ENCODE assay signal across 9 cellular contexts in genomic region chr17:4788807-4789700, GRCh38. TPM values are rescaled to one million over a fixed set of nuclear protein-coding genes. Genes with fewer than 3 reads are reported as not detected.
A peak's percentile ranks its signal among the peaks of the same experiment; 100 is the strongest.
DNase-seq lines count a peak whose midpoint lies in the region; ATAC-seq and TF ChIP-seq lines count a peak whose summit lies in the region.
"Had no signal": no experiment of that assay in that cellular context is flagged by ENCODE, and none has a peak within 500 bp of the region (broad histone marks: within the 10 kb centered on the region; RNA-seq: fewer than 3 reads in every experiment).

TSS of gene GLTPD2 (plus strand) at chr17:4788964. CDS start at chr17:4789012, 48 bp downstream.

- CTCF ChIA-PET in AG04450 (lab: Charles Lee): interaction anchor here (0.6 to 5.7 kb wide), 13 partner anchors 9 to 269 kb away, joined by 3 to 46 read pairs (median 4); partner anchors contain the start of genes ARRB2, PLD2, RNF167 and SLC25A11

- POLR2A ChIA-PET in AG04450 (lab: Yijun Ruan, JAX): interaction anchor here (0.7 to 1.5 kb wide), 5 partner anchors 9 to 79 kb away, joined by 3 to 5 read pairs (median 4); partner anchors contain the start of genes ARRB2 and PLD2

- no peaks in the 10 kb centered on the region for H3K36me3 Mint-ChIP-seq in activated T-helper 2 cell treated with anti-CD3 and anti-CD28 coated beads, Interferon-gamma antibody, Interleukin-2, Interleukin-4, amounts not matched to agents 10 μg/mL and 5 μg/mL and 100 μg/mL, durations not matched to agents 14 hours and 24 hours and 36 hours (ENCODE audit: low read depth)
- no peaks in the 10 kb centered on the region for H3K36me3 Mint-ChIP-seq in immature natural killer cell

- DNase-seq in AG04450 (ENCODE audit: low read depth, low spot score) (no peak), immature natural killer cell (no peak), stomach (no peak), GM19240 (ENCODE audit: insufficient read length, low spot score) (no peak)
- DNase-seq in activated T-helper 2 cell treated with anti-CD3 and anti-CD28 coated beads, Interferon-gamma antibody, Interleukin-2, Interleukin-4, amounts not matched to agents 10 μg/mL and 5 μg/mL and 100 μg/mL, durations not matched to agents 14 hours and 24 hours and 36 hours (ENCODE audit: low spot score): no peak

- H3K9me3 ChIP-seq in AG04450 (ENCODE audit: control insufficient read depth, insufficient read depth, low read length): no peaks in the 10 kb centered on the region; the same call in 1 of the 2 replicates
- H3K9me3 ChIP-seq in stomach: no peaks in the 10 kb centered on the region

- 16 to 32% (median 19%) methylated on average over 44 to 62 of the region's 62 CpGs for WGBS in stomach, 5 donors

- peaks cover 39 to 59% (median 48%) of the 10 kb centered on the region in 4 donors for H3K4me1 ChIP-seq in stomach

- H3K27ac ChIP-seq in AG04450 (ENCODE audit: low read depth, low read length) (no peak within 1 kb of the TSS), stomach (peak within 1 kb of the TSS; percentile 94 to 99 (median 98))

- peak; percentile 14 for ATAC-seq in GM21717 (IDR thresholded peaks at IDR 0.05; ENCODE audit: unreplicated experiment)
- ATAC-seq in GM21526 (IDR thresholded peaks at IDR 0.05; ENCODE audit: low FRiP score, unreplicated experiment): no peak
- ATAC-seq in HG02973 (IDR thresholded peaks at IDR 0.05; ENCODE audit: unreplicated experiment): no peak

- H3K27me3 ChIP-seq in AG04450 (ENCODE audit: control insufficient read depth, insufficient read depth, low read length) (peaks cover 23% of the 10 kb centered on the region), stomach (peaks cover 0 to 31% (median 12%) of the 10 kb centered on the region in 3 donors)

- H3K4me3 ChIP-seq in AG04450 (ENCODE audit: low read depth, low read length) (peak within 1 kb of the TSS; percentile 66), stomach (peak within 1 kb of the TSS; percentile 54 to 76 (median 66))

- peaks cover 46% of the 10 kb centered on the region for H3K27me3 Mint-ChIP-seq in activated T-helper 2 cell treated with anti-CD3 and anti-CD28 coated beads, Interferon-gamma antibody, Interleukin-2, Interleukin-4, amounts not matched to agents 10 μg/mL and 5 μg/mL and 100 μg/mL, durations not matched to agents 14 hours and 24 hours and 36 hours (ENCODE audit: low read depth)
- H3K27me3 Mint-ChIP-seq in immature natural killer cell (ENCODE audit: low read depth in 3 of 3): peaks cover 20 to 26% (median 22%) of the 10 kb centered on the region in 3 donors

- intact Hi-C loops in activated T-helper 2 cell treated with anti-CD3 and anti-CD28 coated beads, Interferon-gamma antibody, Interleukin-2, Interleukin-4, amounts not matched to agents 10 μg/mL and 5 μg/mL and 100 μg/mL, durations not matched to agents 14 hours and 24 hours and 36 hours (cut with micrococcal nuclease): no loop called here
- intact Hi-C loops in stomach (cut with DNase I; ENCODE audit: low total_unique reads): loop anchor here (5.0 to 10.0 kb wide), 3 partner anchors 54 to 93 kb away; partner anchors contain the start of genes CXCL16, MED11, PELP1 and ZMYND15

- H3K9me3 Mint-ChIP-seq in activated T-helper 2 cell treated with anti-CD3 and anti-CD28 coated beads, Interferon-gamma antibody, Interleukin-2, Interleukin-4, amounts not matched to agents 10 μg/mL and 5 μg/mL and 100 μg/mL, durations not matched to agents 14 hours and 24 hours and 36 hours: no peaks in the 10 kb centered on the region
- no peaks in the 10 kb centered on the region for H3K9me3 Mint-ChIP-seq in immature natural killer cell

- H3K4me1 Mint-ChIP-seq in activated T-helper 2 cell treated with anti-CD3 and anti-CD28 coated beads, Interferon-gamma antibody, Interleukin-2, Interleukin-4, amounts not matched to agents 10 μg/mL and 5 μg/mL and 100 μg/mL, durations not matched to agents 14 hours and 24 hours and 36 hours (ENCODE audit: low read depth): peaks cover 21% of the 10 kb centered on the region
- peaks cover 10 to 13% of the 10 kb centered on the region in 2 donors for H3K4me1 Mint-ChIP-seq in immature natural killer cell

- H3K4me3 Mint-ChIP-seq in activated T-helper 2 cell treated with anti-CD3 and anti-CD28 coated beads, Interferon-gamma antibody, Interleukin-2, Interleukin-4, amounts not matched to agents 10 μg/mL and 5 μg/mL and 100 μg/mL, durations not matched to agents 14 hours and 24 hours and 36 hours (ENCODE audit: low read depth): peak within 1 kb of the TSS; percentile 78
- H3K4me3 Mint-ChIP-seq in immature natural killer cell: peak within 1 kb of the TSS; percentile 65 to 77 (median 69)

- no peaks in the 10 kb centered on the region for H3K36me3 ChIP-seq in stomach

- H3K27ac Mint-ChIP-seq in activated T-helper 2 cell treated with anti-CD3 and anti-CD28 coated beads, Interferon-gamma antibody, Interleukin-2, Interleukin-4, amounts not matched to agents 10 μg/mL and 5 μg/mL and 100 μg/mL, durations not matched to agents 14 hours and 24 hours and 36 hours: no peak within 1 kb of the TSS
- H3K27ac Mint-ChIP-seq in immature natural killer cell: peak within 1 kb of the TSS in 5 of 6 donors; percentile 53 to 73 (median 62)

- no peak for TF ChIP-seq EP300 in stomach (IDR thresholded peaks at IDR 0.05)

- no peak for TF ChIP-seq CTCF in AG04450 (IDR thresholded peaks at IDR 0.05; ENCODE audit: low read depth, low read length)
- no peak for TF ChIP-seq CTCF in stomach (IDR thresholded peaks at IDR 0.05)

- no peak for TF ChIP-seq POLR2A in stomach (IDR thresholded peaks at IDR 0.05)

RNA-seq across cellular contexts. Expression of gene GLTPD2, which starts in this region (rescaled TPM):
- polyA plus RNA-seq in AG04450 (2011; rRNA removed) (not detected in 2 replicates), immature natural killer cell (under 1 TPM in 2 of 3 donors, not detected in 1; 0.57 to 0.74 TPM), stomach (under 1 TPM in 1 of 3 donors, not detected in 2; 0.15 TPM)
- not detected in 2 replicates for polyA minus RNA-seq in AG04450 (2011; rRNA and poly(A)+ RNA removed)
- total RNA-seq in activated T-helper 2 cell treated with anti-CD3 and anti-CD28 coated beads, Interferon-gamma antibody, Interleukin-2, Interleukin-4, amounts not matched to agents 10 μg/mL and 5 μg/mL and 100 μg/mL, durations not matched to agents 14 hours and 24 hours and 36 hours: not detected in 2 replicates
- not detected for total RNA-seq in stomach
- total RNA-seq: pulmonary artery endothelial cell had no signal
